In the genomic region with DNA sequence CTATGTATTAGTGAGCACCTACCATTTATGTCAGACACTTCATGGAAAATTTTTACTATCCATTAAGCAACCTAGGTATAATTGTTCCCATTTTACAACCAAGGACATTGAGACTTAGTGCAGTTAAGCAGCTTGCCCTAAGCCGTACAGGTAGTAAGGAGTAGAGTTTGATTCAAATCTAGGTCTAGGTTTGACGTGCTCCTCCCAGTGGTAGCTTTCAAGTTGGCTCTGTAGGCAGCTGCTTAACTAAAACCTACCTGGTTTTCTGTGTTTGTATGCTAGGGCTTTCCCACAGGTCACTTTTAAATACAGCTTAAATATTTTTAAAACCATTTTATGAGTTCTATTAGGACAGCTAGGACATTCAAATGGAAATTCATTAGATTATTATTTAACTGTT, we compare ENCODE assay signal across 21 cellular contexts.
"Had no signal": no experiment of that assay in that cellular context is flagged by ENCODE, and none has a peak within 500 bp of the region (broad histone marks: within the 10 kb centered on the region; RNA-seq: fewer than 3 reads in every experiment).

No MANE protein-coding gene starts in this region.

- H3K27ac ChIP-seq: brain microvascular endothelial cell, cardiac muscle cell, PC-9 had no signal

- H3K27me3 ChIP-seq: brain microvascular endothelial cell, cardiac muscle cell had no signal

- H3K4me2 ChIP-seq: PC-9 had no signal

- H2AFZ ChIP-seq: PC-9 had no signal

- H3K4me3 ChIP-seq: cardiac muscle cell, PC-9 had no signal

- H3K36me3 ChIP-seq: brain microvascular endothelial cell, cardiac muscle cell had no signal

- ATAC-seq: activated T-cell treated with anti-CD3 and anti-CD28 coated beads, Interleukin-2, amount 50 U/mL, for 4 hours; T-helper 17 cell had no signal

- DNase-seq: activated CD4-positive, alpha-beta memory T cell treated with anti-CD3 and anti-CD28 coated beads for 36 hours; activated CD4-positive, alpha-beta T cell treated with anti-CD3 and anti-CD28 coated beads, Interleukin-2, amount 10 ng/mL, durations not matched to agents 7 days and 5 days; activated CD4-positive, CD25-positive, alpha-beta regulatory T cell; activated CD8-positive, alpha-beta memory T cell treated with anti-CD3 and anti-CD28 coated beads for 24 hours; activated effector memory CD4-positive, alpha-beta T cell treated with anti-CD3 and anti-CD28 coated beads, Interleukin-2, amount 50 U/mL, for 16 hours; activated naive CD4-positive, alpha-beta T cell treated with Interleukin-2 at 50 U/mL for 16 hours; activated T-cell treated with anti-CD3 and anti-CD28 coated beads, Interleukin-2, amount 50 U/mL, for 4 hours; brain microvascular endothelial cell; NCI-H1092; NCI-H1417; NCI-H1930; NCI-H2171; NCI-H2227 treated with DMSO at 0.1 percent for 48 hours; NCI-H446 treated with DMSO at 0.1 percent for 48 hours; NCI-H524 treated with DMSO at 0.1 percent for 48 hours; NCI-H748 treated with DMSO at 0.1 percent for 48 hours; PC-9; SIG-M5; T-helper 17 cell; T-helper 9 cell had no signal
